ENCODE assay signal across 14 cellular contexts in genomic region chr6:130575557-130575956, GRCh38.
DNase-seq lines count a peak whose midpoint lies in the region; ATAC-seq, FAIRE-seq and TF ChIP-seq lines count a peak whose summit lies in the region.
"Had no signal": no experiment of that assay in that cellular context is flagged by ENCODE, and none has a peak within 500 bp of the region (broad histone marks: within the 10 kb centered on the region; RNA-seq: fewer than 3 reads in every experiment).

No MANE protein-coding gene starts in this region.

- no peaks in the 10 kb centered on the region for H3K27me3 ChIP-seq in pancreas

- ATAC-seq in GM21447 (IDR thresholded peaks at IDR 0.05; ENCODE audit: unreplicated experiment) = peak; percentile 8
- no peak for ATAC-seq in pancreas

- POLR2A ChIA-PET in activated CD4-positive, alpha-beta memory T cell treated with anti-CD3 and anti-CD28 coated beads for 36 hours (lab: Charles Lee) = interaction anchor here (1.1 kb wide), 1 partner anchor 11 kb away, joined by 3 read pairs; no protein-coding TSS in a partner anchor

- H3K27ac ChIP-seq in pancreas = no peak overlapping the region
- H3K27ac ChIP-seq: 22Rv1, GM23248 had no signal

- H3K4me3 Mint-ChIP-seq in activated CD4-positive, alpha-beta memory T cell treated with anti-CD3 and anti-CD28 coated beads for 36 hours = peak overlapping the region; percentile 23
- H3K4me3 Mint-ChIP-seq in nephron = no peak overlapping the region
- H3K4me3 Mint-ChIP-seq: brain had no signal

- TF ChIP-seq CTCF in nephron (IDR thresholded peaks at IDR 0.05; ENCODE audit: unreplicated experiment in 3 of 3) = no peak
- TF ChIP-seq CTCF in pancreas (IDR thresholded peaks at IDR 0.05) = no peak

- peak overlapping the region; percentile 45 for H3K27ac Mint-ChIP-seq in activated CD4-positive, alpha-beta memory T cell treated with anti-CD3 and anti-CD28 coated beads for 36 hours
- H3K27ac Mint-ChIP-seq in nephron = peak overlapping the region; percentile 13 to 60 (median 51)
- H3K27ac Mint-ChIP-seq: brain had no signal

- CTCF ChIA-PET in activated CD4-positive, alpha-beta memory T cell treated with anti-CD3 and anti-CD28 coated beads for 36 hours (lab: Charles Lee) = interaction anchor here (1.2 kb wide), 1 partner anchor 194 kb away, joined by 3 read pairs; no protein-coding TSS in a partner anchor

- H3K4me3 ChIP-seq in pancreas = no peak overlapping the region
- H3K4me3 ChIP-seq: GM23248 had no signal

- H3K9me3 Mint-ChIP-seq in activated CD4-positive, alpha-beta memory T cell treated with anti-CD3 and anti-CD28 coated beads for 36 hours = peaks cover 7% of the 10 kb centered on the region
- H3K9me3 Mint-ChIP-seq in nephron = peaks cover 4% of the 10 kb centered on the region

- no peaks in the 10 kb centered on the region for H3K36me3 ChIP-seq in pancreas

- no peak for FAIRE-seq in pancreas (lab: Jason Lieb, UNC)

- H3K36me3 Mint-ChIP-seq in activated CD4-positive, alpha-beta memory T cell treated with anti-CD3 and anti-CD28 coated beads for 36 hours = peaks cover 4% of the 10 kb centered on the region
- H3K36me3 Mint-ChIP-seq in nephron (ENCODE audit: low read depth) = no peaks in the 10 kb centered on the region
- H3K36me3 Mint-ChIP-seq: brain had no signal

- H3K4me1 Mint-ChIP-seq in activated CD4-positive, alpha-beta memory T cell treated with anti-CD3 and anti-CD28 coated beads for 36 hours (ENCODE audit: low read depth) = peaks cover 40% of the 10 kb centered on the region
- H3K4me1 Mint-ChIP-seq in nephron = peaks cover 14% of the 10 kb centered on the region

- no peaks in the 10 kb centered on the region for H3K9me3 ChIP-seq in pancreas

- no peaks in the 10 kb centered on the region for H3K27me3 Mint-ChIP-seq in activated CD4-positive, alpha-beta memory T cell treated with anti-CD3 and anti-CD28 coated beads for 36 hours
- no peaks in the 10 kb centered on the region for H3K27me3 Mint-ChIP-seq in nephron (ENCODE audit: low read depth)
- H3K27me3 Mint-ChIP-seq: brain had no signal

- H3K4me1 ChIP-seq in pancreas = no peaks in the 10 kb centered on the region

- DNase-seq in NCI-H82 (lab: John Stamatoyannopoulos, UW) (peak; percentile 28), NCI-H82 treated with DMSO at 0.1 percent for 48 hours (lab: John Stamatoyannopoulos, UW; ENCODE audit: unreplicated experiment) (no peak), cerebellar nuclear complex (lab: John Stamatoyannopoulos, UW) (no peak), pancreas (no peak), OCI-M1 (lab: John Stamatoyannopoulos, UW) (no peak)
- DNase-seq in activated CD4-positive, alpha-beta memory T cell treated with anti-CD3 and anti-CD28 coated beads for 36 hours = no peak
- DNase-seq: GM23248, NCI-H2029 treated with DMSO at 0.1 percent for 48 hours, NCI-H774, occipital lobe had no signal

- 50 to 77% methylated on average over 3 of the region's 3 CpGs for WGBS in pancreas, 2 donors

- intact Hi-C loops in activated CD4-positive, alpha-beta memory T cell treated with anti-CD3 and anti-CD28 coated beads for 36 hours (cut with micrococcal nuclease) = no loop called here
- intact Hi-C loops in pancreas (cut with DNase I) = no loop called here
